In the genomic region with DNA sequence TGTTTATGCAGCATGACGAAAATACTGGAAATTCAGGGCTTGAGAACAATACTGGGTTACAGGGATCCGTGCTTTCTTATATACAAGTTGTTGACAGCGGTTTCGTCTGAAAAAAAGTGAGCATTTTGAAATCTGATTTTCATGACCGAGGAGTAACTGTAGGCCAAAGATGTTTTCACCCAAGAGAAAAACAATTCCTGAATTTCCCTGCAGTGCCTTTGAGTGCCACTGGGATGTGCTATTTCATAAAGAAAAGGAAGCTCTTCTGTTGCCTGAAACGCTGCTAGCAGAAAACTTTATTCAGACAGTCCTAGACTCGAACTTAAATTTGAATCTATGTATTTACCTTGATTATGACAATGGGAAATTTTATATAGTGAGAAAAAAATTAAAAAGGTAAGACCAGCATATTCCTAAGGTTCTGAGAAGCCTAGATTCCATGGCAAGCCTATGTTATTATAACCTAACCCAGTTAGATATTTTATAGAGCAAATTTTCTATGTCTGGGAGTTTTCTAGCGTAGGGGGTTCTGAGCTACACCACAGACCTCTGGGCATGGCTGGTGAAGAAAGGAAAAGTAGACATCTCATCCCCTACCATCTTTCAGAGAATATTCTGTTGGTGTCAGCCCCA, we compare ENCODE assay signal across 8 cellular contexts. TPM values are rescaled to one million over a fixed set of nuclear protein-coding genes. Genes with fewer than 3 reads are reported as not detected.
DNase-seq lines count a peak whose midpoint lies in the region; TF ChIP-seq lines count a peak whose summit lies in the region.

No MANE protein-coding gene starts in this region.

- H3K27ac ChIP-seq in VCaP (no peak overlapping the region), muscle layer of colon (ENCODE audit: low read depth, low read length) (peak overlapping the region; percentile 22), uterus (peak overlapping the region; percentile 66 to 68)

- TF ChIP-seq POLR2A in uterus (IDR thresholded peaks at IDR 0.05), result no peak

- peak; percentile 63 for DNase-seq in activated CD8-positive, alpha-beta memory T cell treated with anti-CD3 and anti-CD28 coated beads for 24 hours
- DNase-seq in activated CD8-positive, alpha-beta memory T cell treated with anti-CD3 and anti-CD28 coated beads, Interleukin-2, amount 50 U/mL, for 48 hours, result no peak
- DNase-seq in HCEC 1CT, result peak; percentile 73
- DNase-seq in NCI-H1694 treated with DMSO at 0.1 percent for 48 hours (lab: John Stamatoyannopoulos, UW), result peak; percentile 80
- peak; percentile 6 for DNase-seq in epithelial cell of proximal tubule (ENCODE audit: low read depth)
- peak; percentile 41 to 73 for DNase-seq in uterus

- H3K4me1 ChIP-seq in muscle layer of colon (ENCODE audit: insufficient read depth, low read length) (peaks cover 46% of the 10 kb centered on the region), uterus (peaks cover 0 to 9% of the 10 kb centered on the region in 2 donors)

- H3K9me3 ChIP-seq in muscle layer of colon (ENCODE audit: low read length) (no peaks in the 10 kb centered on the region), uterus (no peaks in the 10 kb centered on the region)

- H3K4me3 ChIP-seq in epithelial cell of proximal tubule (ENCODE audit: low read depth, low read length) (no peak overlapping the region), muscle layer of colon (ENCODE audit: low read depth in 1 of 2, low read length in 2 of 2) (no peak overlapping the region), uterus (no peak overlapping the region)

- H3K36me3 ChIP-seq in muscle layer of colon (ENCODE audit: insufficient read depth, low read length) (no peaks in the 10 kb centered on the region), uterus (no peaks in the 10 kb centered on the region)

- no peak overlapping the region for H3K9ac ChIP-seq in muscle layer of colon (ENCODE audit: low read length)

- no peaks in the 10 kb centered on the region for H3K27me3 ChIP-seq in muscle layer of colon (ENCODE audit: control insufficient read depth in 1 of 2, insufficient read depth in 2 of 2, low read length in 2 of 2)
- H3K27me3 ChIP-seq in uterus, result no peaks in the 10 kb centered on the region

- intact Hi-C loops in uterus (cut with DNase I; ENCODE audit: low total_unique reads), result loop anchor here (5.0 kb wide), 1 partner anchor 362 kb away; no protein-coding TSS in a partner anchor

- TF ChIP-seq CTCF in VCaP (conservative IDR thresholded peaks at IDR 0.05) (peak; percentile 89), epithelial cell of proximal tubule (conservative IDR thresholded peaks at IDR 0.05; ENCODE audit: low read depth, low read length) (peak; percentile 94), uterus (IDR thresholded peaks at IDR 0.05) (peak; percentile 82 to 95 (median 92))

RNA-seq across cellular contexts. Expression of a gene that starts 30.2 kb away (rescaled TPM):
- total RNA-seq in epithelial cell of proximal tubule (not detected in 2 replicates), uterus (10 to 100 TPM in 1 of 4 donors, 1 to 10 TPM in 3; 1.3 to 12.8 (median 6.8) TPM)
